Comparison of ENCODE assay signal across 13 cellular contexts in the genomic region with DNA sequence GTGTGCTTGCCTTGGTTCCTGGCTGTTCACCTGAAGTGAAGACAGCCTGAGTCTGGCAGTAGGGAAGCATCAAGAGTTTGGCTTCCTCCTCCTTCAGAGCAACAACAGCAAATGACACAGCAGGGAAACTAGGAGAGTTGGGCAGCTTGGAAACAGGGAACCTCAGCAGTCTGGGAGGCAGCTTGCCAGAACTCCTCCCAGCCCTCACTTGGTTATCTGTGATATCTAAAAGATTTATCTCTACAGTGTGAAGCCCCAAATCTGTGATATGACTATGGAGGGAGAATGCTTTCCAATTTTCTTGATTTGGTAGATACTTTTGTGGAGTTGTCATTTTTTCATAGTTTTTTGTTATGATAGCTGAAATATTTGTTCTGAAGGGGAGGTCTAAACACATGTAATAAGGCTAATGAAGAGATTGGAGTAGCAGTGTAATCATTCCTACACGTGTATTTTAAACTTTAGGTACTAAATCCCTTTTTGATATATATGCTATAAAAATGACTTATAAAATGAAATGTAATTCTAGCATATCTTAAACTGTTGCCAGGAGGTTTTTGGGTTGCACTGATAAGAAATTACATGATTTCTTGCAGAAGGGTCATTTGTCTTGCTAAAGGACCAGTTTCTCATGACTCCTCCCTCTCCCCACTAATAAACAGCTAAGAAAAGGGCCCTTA. TPM values are rescaled to one million over a fixed set of nuclear protein-coding genes. Genes with fewer than 3 reads are reported as not detected.
DNase-seq lines count a peak whose midpoint lies in the region; ATAC-seq and TF ChIP-seq lines count a peak whose summit lies in the region.
"Had no signal": no experiment of that assay in that cellular context is flagged by ENCODE, and none has a peak within 500 bp of the region (broad histone marks: within the 10 kb centered on the region; RNA-seq: fewer than 3 reads in every experiment).

No MANE protein-coding gene starts in this region.

- DNase-seq in EH (ENCODE audit: low read depth) (peak; percentile 40), PC-9 (no peak), dermis blood vessel endothelial cell (peak; percentile 16), naive B cell (no peak), esophagus muscularis mucosa (ENCODE audit: extremely low spot score) (no peak)
- no peak for DNase-seq in effector memory CD4-positive, alpha-beta T cell
- DNase-seq: activated CD8-positive, alpha-beta memory T cell treated with anti-CD3 and anti-CD28 coated beads for 24 hours; activated naive CD4-positive, alpha-beta T cell treated with anti-CD3 and anti-CD28 coated beads, Interleukin-2, amount 10 ng/mL, durations not matched to agents 7 days and 5 days; CD4-positive, alpha-beta T cell; immature natural killer cell had no signal

- intact Hi-C loops in PC-9 (cut with micrococcal nuclease; ENCODE audit: unreplicated experiment) = loop anchor here (2.0 kb wide), 1 partner anchor 16 kb away; no protein-coding TSS in a partner anchor
- intact Hi-C loops in esophagus muscularis mucosa (cut with DNase I) = no loop called here

- H3K36me3 Mint-ChIP-seq in naive B cell = peaks cover 0 to 5% of the 10 kb centered on the region in 2 donors
- H3K36me3 Mint-ChIP-seq: immature natural killer cell had no signal

- peak overlapping the region in 5 of 6 donors; percentile 13 to 91 (median 30) for H3K27ac Mint-ChIP-seq in naive B cell
- H3K27ac Mint-ChIP-seq: activated naive CD4-positive, alpha-beta T cell treated with anti-CD3 and anti-CD28 coated beads, Interleukin-2, amount 10 ng/mL, durations not matched to agents 7 days and 5 days; CD4-positive, alpha-beta T cell had no signal

- H3K4me3 ChIP-seq in PC-9 (no peak overlapping the region), esophagus muscularis mucosa (no peak overlapping the region)
- H3K4me3 ChIP-seq in effector memory CD4-positive, alpha-beta T cell (ENCODE audit: insufficient read depth, low read depth, low read length, poor library complexity, severe bottlenecking) = no peak overlapping the region

- peaks cover 87% of the 10 kb centered on the region for H4K20me1 ChIP-seq in PC-9 (ENCODE audit: insufficient read depth)

- H3K27me3 Mint-ChIP-seq in naive B cell = no peaks in the 10 kb centered on the region
- H3K27me3 Mint-ChIP-seq: activated naive CD4-positive, alpha-beta T cell treated with anti-CD3 and anti-CD28 coated beads, Interleukin-2, amount 10 ng/mL, durations not matched to agents 7 days and 5 days; CD4-positive, alpha-beta T cell had no signal

- POLR2A ChIA-PET in PC-9 (lab: Charles Lee; ENCODE audit: unreplicated experiment) = interaction anchor here (0.6 kb wide), 1 partner anchor 133 kb away, joined by 3 read pairs; no protein-coding TSS in a partner anchor

- peaks cover 19% of the 10 kb centered on the region for H3F3A ChIP-seq in PC-9 (ENCODE audit: insufficient read depth, low read depth)

- H3K27ac ChIP-seq in PC-9 = 0 out of 2 replicates have a peak overlapping the region, but pooled peaks have one; percentile 20
- no peak overlapping the region for H3K27ac ChIP-seq in effector memory CD4-positive, alpha-beta T cell (ENCODE audit: insufficient read depth, low read length, poor library complexity, severe bottlenecking)
- H3K27ac ChIP-seq in esophagus muscularis mucosa (replicated peaks in 1 of 4) = no peak overlapping the region

- no peak for ATAC-seq in naive B cell (ENCODE audit: low read depth in 2 of 2)
- ATAC-seq in HG03571 (IDR thresholded peaks at IDR 0.05; ENCODE audit: unreplicated experiment) = no peak
- no peak for ATAC-seq in HG02981 (IDR thresholded peaks at IDR 0.05; ENCODE audit: unreplicated experiment)

- no peak overlapping the region for H2AFZ ChIP-seq in PC-9

- peaks cover 59 to 86% (median 75%) of the 10 kb centered on the region in 3 donors for H3K4me1 Mint-ChIP-seq in naive B cell

- no peak overlapping the region for H3K4me3 Mint-ChIP-seq in naive B cell
- H3K4me3 Mint-ChIP-seq: activated naive CD4-positive, alpha-beta T cell treated with anti-CD3 and anti-CD28 coated beads, Interleukin-2, amount 10 ng/mL, durations not matched to agents 7 days and 5 days; CD4-positive, alpha-beta T cell; immature natural killer cell; nephron had no signal

- TF ChIP-seq EP300 in esophagus muscularis mucosa (IDR thresholded peaks at IDR 0.05) = no peak

- no peaks in the 10 kb centered on the region for H3K9me3 ChIP-seq in PC-9 (ENCODE audit: insufficient read depth, low read depth)
- H3K9me3 ChIP-seq in effector memory CD4-positive, alpha-beta T cell (ENCODE audit: control insufficient read depth, low read length) = no peaks in the 10 kb centered on the region
- no peaks in the 10 kb centered on the region for H3K9me3 ChIP-seq in esophagus muscularis mucosa

- H3K27me3 ChIP-seq in PC-9 (ENCODE audit: insufficient read depth, low read depth) (no peaks in the 10 kb centered on the region), esophagus muscularis mucosa (no peaks in the 10 kb centered on the region)
- H3K27me3 ChIP-seq in effector memory CD4-positive, alpha-beta T cell (replicated peaks; ENCODE audit: control insufficient read depth, insufficient read depth, low read length, poor library complexity, severe bottlenecking) = no peaks in the 10 kb centered on the region

- no peak for TF ChIP-seq POLR2A in esophagus muscularis mucosa (IDR thresholded peaks at IDR 0.05; ENCODE audit: low read depth)

- peaks cover 10% of the 10 kb centered on the region; the same call in 1 of the 2 replicates for H3K36me3 ChIP-seq in PC-9 (ENCODE audit: low read depth)
- no peaks in the 10 kb centered on the region for H3K36me3 ChIP-seq in effector memory CD4-positive, alpha-beta T cell (ENCODE audit: control insufficient read depth, insufficient read depth, low read length)
- H3K36me3 ChIP-seq in esophagus muscularis mucosa = no peaks in the 10 kb centered on the region

- H3K4me1 ChIP-seq in PC-9 (replicated peaks; ENCODE audit: insufficient read depth) = 0 out of 2 replicates have a peak, but pooled peaks cover 6% of the 10 kb centered on the region
- no peaks in the 10 kb centered on the region for H3K4me1 ChIP-seq in effector memory CD4-positive, alpha-beta T cell (ENCODE audit: control insufficient read depth, insufficient read depth, low read length, poor library complexity, severe bottlenecking)
- peaks cover 21 to 76% (median 59%) of the 10 kb centered on the region in 4 donors for H3K4me1 ChIP-seq in esophagus muscularis mucosa

- H3K9me3 Mint-ChIP-seq in naive B cell = peaks cover 0 to 2% (median 0%) of the 10 kb centered on the region in 7 donors
- H3K9me3 Mint-ChIP-seq: activated naive CD4-positive, alpha-beta T cell treated with anti-CD3 and anti-CD28 coated beads, Interleukin-2, amount 10 ng/mL, durations not matched to agents 7 days and 5 days; CD4-positive, alpha-beta T cell; immature natural killer cell; nephron had no signal

- TF ChIP-seq CTCF in PC-9 (conservative IDR thresholded peaks at IDR 0.05) (no peak), esophagus muscularis mucosa (IDR thresholded peaks at IDR 0.05) (no peak)

- no peak overlapping the region for H3K4me2 ChIP-seq in PC-9

- BruUV-seq in PC-9 (replicated peaks; lab: Mats Ljungman, UMichigan) = no TSS peak

- peaks cover 98% of the 10 kb centered on the region for H3K79me2 ChIP-seq in PC-9 (ENCODE audit: low read depth)

- 46% methylated on average over 1 of the region's 1 CpG for WGBS in esophagus muscularis mucosa

- CTCF ChIA-PET in PC-9 (lab: Charles Lee) = no interaction called here

- H3K9me2 ChIP-seq in PC-9 (ENCODE audit: insufficient read depth) = no peaks in the 10 kb centered on the region

RNA-seq across cellular contexts. Expression of gene UBE2E1, which starts 20.8 kb away (rescaled TPM):
- total RNA-seq in PC-9 (2021) (65.6 and 102 TPM in 2 replicates), dermis blood vessel endothelial cell (137 and 152 TPM in 2 replicates), esophagus muscularis mucosa (100 to 1,000 TPM in 3 of 4 donors, 10 to 100 TPM in 1; 82.4 to 126 (median 115) TPM)
- polyA plus RNA-seq in naive B cell (ENCODE audit: low read depth in 6 of 6) = 10 to 100 TPM in 5 of 6 donors, 1 to 10 TPM in 1; 8.7 to 33.7 (median 18.1) TPM

Comparison
In these comparisons a context has a peak if more than half of its experiments do, and no peak if none do; other contexts are left out.
1. DNase-seq: peak in EH (single experiment) and dermis blood vessel endothelial cell (single experiment); none in PC-9 (0 of 2), naive B cell (single experiment), effector memory CD4-positive, alpha-beta T cell (0 of 3) and esophagus muscularis mucosa (single experiment).